15 cellular contexts compared by ENCODE assay signal in genomic region chr15:61275901-61276300, GRCh38. TPM values are rescaled to one million over a fixed set of nuclear protein-coding genes. Genes with fewer than 3 reads are reported as not detected.
A peak's percentile ranks its signal among the peaks of the same experiment; 100 is the strongest.
DNase-seq lines count a peak whose midpoint lies in the region; ATAC-seq and TF ChIP-seq lines count a peak whose summit lies in the region.
"Had no signal": no experiment of that assay in that cellular context is flagged by ENCODE, and none has a peak within 500 bp of the region (broad histone marks: within the 10 kb centered on the region; RNA-seq: fewer than 3 reads in every experiment).

No MANE protein-coding gene starts in this region.

- H3K9me3 Mint-ChIP-seq in activated CD8-positive, alpha-beta T cell treated with anti-CD3 and anti-CD28 coated beads for 36 hours, result no peaks in the 10 kb centered on the region
- H3K9me3 Mint-ChIP-seq in activated T-helper 2 cell treated with anti-CD3 and anti-CD28 coated beads, Interferon-gamma antibody, Interleukin-2, Interleukin-4, amounts not matched to agents 10 μg/mL and 5 μg/mL and 100 μg/mL, durations not matched to agents 14 hours and 24 hours and 36 hours, result no peaks in the 10 kb centered on the region
- H3K9me3 Mint-ChIP-seq: natural killer cell had no signal

- no peak overlapping the region for H3K4me2 ChIP-seq in mesendoderm (ENCODE audit: low read length)
- H3K4me2 ChIP-seq: BLaER1 had no signal

- H3K4me3 ChIP-seq in mesendoderm (ENCODE audit: low read length), result no peak overlapping the region
- H3K4me3 ChIP-seq: BLaER1, esophagus squamous epithelium, left lung had no signal

- no peaks in the 10 kb centered on the region for H3K79me1 ChIP-seq in mesendoderm (ENCODE audit: low read length)

- H2BK15ac ChIP-seq in mesendoderm (replicated peaks; ENCODE audit: low read depth), result no peak overlapping the region

- H3K27me3 Mint-ChIP-seq in activated CD8-positive, alpha-beta T cell treated with anti-CD3 and anti-CD28 coated beads for 36 hours, result peaks cover 11% of the 10 kb centered on the region
- peaks cover 1% of the 10 kb centered on the region for H3K27me3 Mint-ChIP-seq in activated T-helper 2 cell treated with anti-CD3 and anti-CD28 coated beads, Interferon-gamma antibody, Interleukin-2, Interleukin-4, amounts not matched to agents 10 μg/mL and 5 μg/mL and 100 μg/mL, durations not matched to agents 14 hours and 24 hours and 36 hours (ENCODE audit: low read depth)

- H3K9ac ChIP-seq in mesendoderm (ENCODE audit: low read length), result no peak overlapping the region
- H3K9ac ChIP-seq: BLaER1 had no signal

- no peak overlapping the region for H2AK5ac ChIP-seq in mesendoderm (ENCODE audit: low read length)

- no peaks in the 10 kb centered on the region for H3K4me1 Mint-ChIP-seq in activated CD8-positive, alpha-beta T cell treated with anti-CD3 and anti-CD28 coated beads for 36 hours (ENCODE audit: low read depth)
- H3K4me1 Mint-ChIP-seq in activated T-helper 2 cell treated with anti-CD3 and anti-CD28 coated beads, Interferon-gamma antibody, Interleukin-2, Interleukin-4, amounts not matched to agents 10 μg/mL and 5 μg/mL and 100 μg/mL, durations not matched to agents 14 hours and 24 hours and 36 hours (ENCODE audit: low read depth), result no peaks in the 10 kb centered on the region
- H3K4me1 Mint-ChIP-seq: natural killer cell had no signal

- H3K36me3 ChIP-seq in mesendoderm (ENCODE audit: control insufficient read depth, insufficient read depth, low read length), result no peaks in the 10 kb centered on the region
- H3K36me3 ChIP-seq: BLaER1, esophagus squamous epithelium, left lung had no signal

- no peak overlapping the region for H4K8ac ChIP-seq in mesendoderm (ENCODE audit: low read depth, low read length)

- no peak for ATAC-seq in activated CD8-positive, alpha-beta T cell treated with anti-CD3 and anti-CD28 coated beads for 36 hours
- ATAC-seq: left lung, natural killer cell had no signal

- intact Hi-C loops in activated CD8-positive, alpha-beta T cell treated with anti-CD3 and anti-CD28 coated beads for 36 hours (cut with micrococcal nuclease), result no loop called here
- intact Hi-C loops in activated T-helper 2 cell treated with anti-CD3 and anti-CD28 coated beads, Interferon-gamma antibody, Interleukin-2, Interleukin-4, amounts not matched to agents 10 μg/mL and 5 μg/mL and 100 μg/mL, durations not matched to agents 14 hours and 24 hours and 36 hours (cut with micrococcal nuclease), result no loop called here

- H3K36me3 Mint-ChIP-seq in activated CD8-positive, alpha-beta T cell treated with anti-CD3 and anti-CD28 coated beads for 36 hours (ENCODE audit: low read depth), result no peaks in the 10 kb centered on the region
- H3K36me3 Mint-ChIP-seq in activated T-helper 2 cell treated with anti-CD3 and anti-CD28 coated beads, Interferon-gamma antibody, Interleukin-2, Interleukin-4, amounts not matched to agents 10 μg/mL and 5 μg/mL and 100 μg/mL, durations not matched to agents 14 hours and 24 hours and 36 hours (ENCODE audit: low read depth), result no peaks in the 10 kb centered on the region
- H3K36me3 Mint-ChIP-seq: natural killer cell had no signal

- no peak overlapping the region for H3K56ac ChIP-seq in mesendoderm (ENCODE audit: low read length)

- WGBS in mesendoderm (ENCODE audit: extremely low coverage, insufficient coverage, low lambda C conversion rate), result no CpG with 5 or more reads among the region's 4 CpGs

- no peaks in the 10 kb centered on the region for H3K4me1 ChIP-seq in mesendoderm (ENCODE audit: control insufficient read depth, low read depth, low read length)
- H3K4me1 ChIP-seq: BLaER1, esophagus squamous epithelium, left lung had no signal

- H3K27ac Mint-ChIP-seq in activated CD8-positive, alpha-beta T cell treated with anti-CD3 and anti-CD28 coated beads for 36 hours, result no peak overlapping the region
- H3K27ac Mint-ChIP-seq in activated T-helper 2 cell treated with anti-CD3 and anti-CD28 coated beads, Interferon-gamma antibody, Interleukin-2, Interleukin-4, amounts not matched to agents 10 μg/mL and 5 μg/mL and 100 μg/mL, durations not matched to agents 14 hours and 24 hours and 36 hours, result no peak overlapping the region
- H3K27ac Mint-ChIP-seq: natural killer cell had no signal

- no peak overlapping the region for H2BK120ac ChIP-seq in mesendoderm (ENCODE audit: low read depth, low read length)

- H4K5ac ChIP-seq in mesendoderm (ENCODE audit: low read length), result no peak overlapping the region

- CTCF ChIA-PET in activated CD8-positive, alpha-beta T cell treated with anti-CD3 and anti-CD28 coated beads for 36 hours (lab: Charles Lee), result no interaction called here

- H3K23ac ChIP-seq in mesendoderm (ENCODE audit: low read length), result no peak overlapping the region

- H3K27me3 ChIP-seq in mesendoderm (ENCODE audit: insufficient read depth, low read length, poor library complexity), result no peaks in the 10 kb centered on the region
- H3K27me3 ChIP-seq: BLaER1 had no signal

- no peak overlapping the region for H3K4ac ChIP-seq in mesendoderm (ENCODE audit: low read depth, low read length)

- no peak overlapping the region for H3K27ac ChIP-seq in mesendoderm (ENCODE audit: low read depth, low read length)
- H3K27ac ChIP-seq: BLaER1, esophagus squamous epithelium, left lung had no signal

- H2BK5ac ChIP-seq in mesendoderm (ENCODE audit: low read length), result no peak overlapping the region

- POLR2A ChIA-PET in activated CD8-positive, alpha-beta T cell treated with anti-CD3 and anti-CD28 coated beads for 36 hours (lab: Charles Lee), result no interaction called here

- no peak for TF ChIP-seq CTCF in activated CD8-positive, alpha-beta T cell treated with anti-CD3 and anti-CD28 coated beads for 36 hours (IDR thresholded peaks at IDR 0.05)

- no peak overlapping the region for H3K18ac ChIP-seq in mesendoderm (ENCODE audit: low read length)

- no peak overlapping the region for H3K4me3 Mint-ChIP-seq in activated CD8-positive, alpha-beta T cell treated with anti-CD3 and anti-CD28 coated beads for 36 hours
- no peak overlapping the region for H3K4me3 Mint-ChIP-seq in activated T-helper 2 cell treated with anti-CD3 and anti-CD28 coated beads, Interferon-gamma antibody, Interleukin-2, Interleukin-4, amounts not matched to agents 10 μg/mL and 5 μg/mL and 100 μg/mL, durations not matched to agents 14 hours and 24 hours and 36 hours (ENCODE audit: low read depth)
- H3K4me3 Mint-ChIP-seq: natural killer cell had no signal

- peak; percentile 27 for DNase-seq in HT1080 (ENCODE audit: low read depth)
- DNase-seq in NCI-H2081 treated with DMSO at 0.1 percent for 48 hours (lab: John Stamatoyannopoulos, UW), result peak; percentile 60
- DNase-seq in RPMI7951 (ENCODE audit: low read depth), result peak; percentile 23
- peak; percentile 5 for DNase-seq in mesendoderm
- DNase-seq in activated CD8-positive, alpha-beta T cell treated with anti-CD3 and anti-CD28 coated beads for 36 hours, result no peak
- no peak for DNase-seq in NOMO-1 (lab: John Stamatoyannopoulos, UW; ENCODE audit: unreplicated experiment in 2 of 2)
- no peak for DNase-seq in central memory CD4-positive, alpha-beta T cell
- DNase-seq in activated T-helper 2 cell treated with anti-CD3 and anti-CD28 coated beads, Interferon-gamma antibody, Interleukin-2, Interleukin-4, amounts not matched to agents 10 μg/mL and 5 μg/mL and 100 μg/mL, durations not matched to agents 14 hours and 24 hours and 36 hours (ENCODE audit: low spot score), result no peak
- DNase-seq: activated CD4-positive, alpha-beta T cell treated with anti-CD3 and anti-CD28 coated beads, Interleukin-2, amount 50 U/mL, for 48 hours; amniotic stem cell; dermis blood vessel endothelial cell; esophagus squamous epithelium; left lung; natural killer cell had no signal

- H3K79me2 ChIP-seq in mesendoderm (ENCODE audit: control insufficient read depth, insufficient read depth, low read length), result no peaks in the 10 kb centered on the region

RNA-seq across cellular contexts. Expression of gene RORA, which starts 46.8 kb away (rescaled TPM):
- 3.6 and 5.8 TPM in 2 replicates for total RNA-seq in HT1080 (2014; rRNA removed; shearing (Covaris generic))
- polyA plus RNA-seq in HT1080 (2015; cell fraction: cytosol; rRNA removed), result 2.0 and 2.9 TPM in 2 replicates
- 8.6 and 9.1 TPM in 2 replicates for polyA plus RNA-seq in HT1080 (2015; cell fraction: nucleus; rRNA removed)
- total RNA-seq in RPMI7951 (2014; rRNA removed; shearing (Covaris generic)), result 0.20 and 0.84 TPM in 2 replicates
- polyA plus RNA-seq in mesendoderm (2013, experiment 1 of 2), result 1.6 TPM
- 1.8 TPM for polyA plus RNA-seq in mesendoderm (2013, experiment 2 of 2)
- 10 to 100 TPM; 23.6 to 24.3 TPM for total RNA-seq in activated CD8-positive, alpha-beta T cell treated with anti-CD3 and anti-CD28 coated beads for 36 hours
- 8.5 and 9.8 TPM in 2 replicates for total RNA-seq in activated T-helper 2 cell treated with anti-CD3 and anti-CD28 coated beads, Interferon-gamma antibody, Interleukin-2, Interleukin-4, amounts not matched to agents 10 μg/mL and 5 μg/mL and 100 μg/mL, durations not matched to agents 14 hours and 24 hours and 36 hours

Comparison
In these comparisons a context has a peak if more than half of its experiments do, and no peak if none do; other contexts are left out.
1. DNase-seq: peak in HT1080 (single experiment), NCI-H2081 treated with DMSO at 0.1 percent for 48 hours (single experiment), RPMI7951 (single experiment) and mesendoderm (single experiment); none in activated CD8-positive, alpha-beta T cell treated with anti-CD3 and anti-CD28 coated beads for 36 hours (single experiment), NOMO-1 (0 of 2), central memory CD4-positive, alpha-beta T cell (single experiment) and activated T-helper 2 cell treated with anti-CD3 and anti-CD28 coated beads, Interferon-gamma antibody, Interleukin-2, Interleukin-4, amounts not matched to agents 10 μg/mL and 5 μg/mL and 100 μg/mL, durations not matched to agents 14 hours and 24 hours and 36 hours (single experiment).